Comparison of ENCODE assay signal across 8 cellular contexts in genomic region chr18:31943895-31944816, GRCh38. TPM values are rescaled to one million over a fixed set of nuclear protein-coding genes. Genes with fewer than 3 reads are reported as not detected.
DNase-seq lines count a peak whose midpoint lies in the region; TF ChIP-seq lines count a peak whose summit lies in the region.

No MANE protein-coding gene starts in this region.

- H3K27ac ChIP-seq in prostate gland = peak overlapping the region; percentile 83 to 91

- no peak for TF ChIP-seq CTCF in GM06990 (IDR thresholded peaks at IDR 0.05; ENCODE audit: insufficient read depth, low read length, poor library complexity, severe bottlenecking)
- no peak for TF ChIP-seq CTCF in prostate gland (IDR thresholded peaks at IDR 0.05)

- H3K36me3 ChIP-seq in GM06990 (ENCODE audit: control insufficient read depth, insufficient read depth, low read length) = no peaks in the 10 kb centered on the region
- no peaks in the 10 kb centered on the region for H3K36me3 ChIP-seq in prostate gland

- 10% methylated on average over 15 of the region's 15 CpGs for WGBS in prostate gland

- intact Hi-C loops in prostate gland (cut with DNase I) (loop anchor here (5.0 kb wide), 1 partner anchor 148 kb away; the partner anchor contains the start of gene RNF138), posterior vena cava (cut with DNase I) (loop anchor here in 1 of 2 donors (10.0 kb wide), 1 partner anchor 141 kb away; no protein-coding TSS in a partner anchor)

- H3K27me3 ChIP-seq in GM06990 (replicated peaks; ENCODE audit: control insufficient read depth, insufficient read depth, low read length) = no peaks in the 10 kb centered on the region
- no peaks in the 10 kb centered on the region for H3K27me3 ChIP-seq in prostate gland (replicated peaks; ENCODE audit: insufficient read depth)

- TF ChIP-seq POLR2A in erythroblast (IDR thresholded peaks at IDR 0.05; ENCODE audit: low read length) (no peak), prostate gland (IDR thresholded peaks at IDR 0.05) (no peak)

- H3K4me3 ChIP-seq in GM06990 (replicated peaks; ENCODE audit: low read depth, low read length) (peak overlapping the region; percentile 67), prostate gland (peak overlapping the region; percentile 76 to 89)

- H3K4me1 ChIP-seq in prostate gland (replicated peaks) = peaks cover 3% of the 10 kb centered on the region

- DNase-seq in GM06990 (ENCODE audit: extremely low read depth, insufficient read length) = peak; percentile 5
- DNase-seq in RKO (ENCODE audit: low spot score) = peak; percentile 60
- peak; percentile 45 to 53 for DNase-seq in erythroblast (lab: John Stamatoyannopoulos, UW)
- DNase-seq in prostate gland (ENCODE audit: low spot score) = no peak
- no peak for DNase-seq in COLO829 (ENCODE audit: low spot score)
- DNase-seq in SK-N-DZ (ENCODE audit: low spot score) = no peak
- DNase-seq in SHP77 (lab: John Stamatoyannopoulos, UW) = no peak
- no peak for DNase-seq in posterior vena cava (ENCODE audit: low spot score)

- no peaks in the 10 kb centered on the region for H3K9me3 ChIP-seq in prostate gland

RNA-seq across cellular contexts. Expression of gene TRAPPC8, which starts 1.2 kb away (rescaled TPM):
- 10 to 100 TPM; 27.0 to 45.4 TPM for total RNA-seq in prostate gland
- polyA plus RNA-seq in SK-N-DZ (2014; cell fraction: cytosol; rRNA removed) = 17.8 and 28.3 TPM in 2 replicates
- 27.0 and 42.9 TPM in 2 replicates for polyA plus RNA-seq in SK-N-DZ (2014; cell fraction: nucleus; rRNA removed)
- total RNA-seq in posterior vena cava = 10 to 100 TPM; 34.1 to 46.3 TPM

Comparison
In these comparisons a context has a peak if more than half of its experiments do, and no peak if none do; other contexts are left out.
1. DNase-seq: peak in GM06990 (single experiment), RKO (single experiment) and erythroblast (2 of 2); none in prostate gland (single experiment), COLO829 (single experiment), SK-N-DZ (single experiment), SHP77 (0 of 2) and posterior vena cava (single experiment).